In genomic region chr5:54222336-54222735, GRCh38 we compare ENCODE assay signal across 29 cellular contexts.
"Had no signal": no experiment of that assay in that cellular context is flagged by ENCODE, and none has a peak within 500 bp of the region (broad histone marks: within the 10 kb centered on the region; RNA-seq: fewer than 3 reads in every experiment).

No MANE protein-coding gene starts in this region.

- H3K27ac Mint-ChIP-seq: activated CD4-positive, alpha-beta memory T cell treated with anti-CD3 and anti-CD28 coated beads, Interleukin-2, amount 10 ng/mL, durations not matched to agents 7 days and 5 days; activated CD4-positive, alpha-beta T cell treated with anti-CD3 and anti-CD28 coated beads, Interleukin-2, amount 10 ng/mL, durations not matched to agents 7 days and 5 days; activated T-helper 17 cell treated with anti-CD3 and anti-CD28 coated beads, Interleukin-2, amount 50 U/mL, for 72 hours; effector memory CD8-positive, alpha-beta T cell; mesothelial cell of epicardium; naive thymus-derived CD4-positive, alpha-beta T cell; progenitor cell of endocrine pancreas; stimulated activated naive CD8-positive, alpha-beta T cell treated with anti-CD3 and anti-CD28 coated beads, Interleukin-15, Interleukin-2, amounts not matched to agents 100 ng/mL and 50 ng/mL, for 24 hours had no signal

- H3K27ac ChIP-seq: brain microvascular endothelial cell, coronary artery, dorsolateral prefrontal cortex, ovary, skin epidermis, thoracic aorta, upper lobe of right lung, VCaP had no signal

- ATAC-seq: activated T-cell treated with anti-CD3 and anti-CD28 coated beads, Interleukin-2, amount 50 U/mL, for 4 hours; activated T-helper 17 cell treated with anti-CD3 and anti-CD28 coated beads, Interleukin-2, amount 50 U/mL, for 72 hours; effector memory CD8-positive, alpha-beta T cell; left cardiac atrium; left ventricle myocardium superior; naive thymus-derived CD4-positive, alpha-beta T cell; sciatic nerve; upper lobe of right lung had no signal

- H3K9me3 ChIP-seq: ovary, thoracic aorta, upper lobe of right lung had no signal

- H3K27me3 Mint-ChIP-seq: activated CD4-positive, alpha-beta memory T cell treated with anti-CD3 and anti-CD28 coated beads, Interleukin-2, amount 10 ng/mL, durations not matched to agents 7 days and 5 days; activated CD4-positive, alpha-beta T cell treated with anti-CD3 and anti-CD28 coated beads, Interleukin-2, amount 10 ng/mL, durations not matched to agents 7 days and 5 days; activated T-helper 17 cell treated with anti-CD3 and anti-CD28 coated beads, Interleukin-2, amount 50 U/mL, for 72 hours; effector memory CD8-positive, alpha-beta T cell; progenitor cell of endocrine pancreas; stimulated activated naive CD8-positive, alpha-beta T cell treated with anti-CD3 and anti-CD28 coated beads, Interleukin-15, Interleukin-2, amounts not matched to agents 100 ng/mL and 50 ng/mL, for 24 hours had no signal

- H3K4me3 ChIP-seq: coronary artery, dorsolateral prefrontal cortex, ovary, skin epidermis, thoracic aorta, upper lobe of right lung had no signal

- H3K4me3 Mint-ChIP-seq: activated CD4-positive, alpha-beta memory T cell treated with anti-CD3 and anti-CD28 coated beads, Interleukin-2, amount 10 ng/mL, durations not matched to agents 7 days and 5 days; activated CD4-positive, alpha-beta T cell treated with anti-CD3 and anti-CD28 coated beads, Interleukin-2, amount 10 ng/mL, durations not matched to agents 7 days and 5 days; activated T-cell treated with anti-CD3 and anti-CD28 coated beads, Interleukin-2, amount 50 U/mL, for 4 hours; activated T-helper 17 cell treated with anti-CD3 and anti-CD28 coated beads, Interleukin-2, amount 50 U/mL, for 72 hours; effector memory CD8-positive, alpha-beta T cell; mesothelial cell of epicardium; naive thymus-derived CD4-positive, alpha-beta T cell; stimulated activated naive CD8-positive, alpha-beta T cell treated with anti-CD3 and anti-CD28 coated beads, Interleukin-15, Interleukin-2, amounts not matched to agents 100 ng/mL and 50 ng/mL, for 24 hours had no signal

- DNase-seq: activated CD4-positive, alpha-beta memory T cell treated with anti-CD3 and anti-CD28 coated beads, Interleukin-2, amount 10 ng/mL, durations not matched to agents 7 days and 5 days; activated CD4-positive, alpha-beta T cell treated with anti-CD3 and anti-CD28 coated beads, Interleukin-2, amount 10 ng/mL, durations not matched to agents 7 days and 5 days; activated gamma-delta T cell treated with Interleukin-2 at 50 U/mL for 16 hours; activated naive CD4-positive, alpha-beta T cell treated with anti-CD3 and anti-CD28 coated beads, Interleukin-2, amount 50 U/mL, for 16 hours; activated T-cell treated with anti-CD3 and anti-CD28 coated beads, Interleukin-2, amount 50 U/mL, for 4 hours; amniotic stem cell; brain microvascular endothelial cell; dorsolateral prefrontal cortex; effector memory CD8-positive, alpha-beta T cell; erythroblast; head of caudate nucleus; hippocampal formation; left cardiac atrium; left ventricle myocardium superior; naive thymus-derived CD4-positive, alpha-beta T cell; ovary; retina; stimulated activated CD4-positive, alpha-beta T cell treated with anti-CD3 and anti-CD28 coated beads, Interleukin-12 subunit alpha, Interleukin-12 subunit beta, amount 100 ng/mL, for 4 hours; stimulated activated CD4-positive, alpha-beta T cell treated with anti-CD3 and anti-CD28 coated beads, Interleukin-4, amount 100 ng/mL, for 1 hour; upper lobe of right lung had no signal

- H3K4me1 Mint-ChIP-seq: activated CD4-positive, alpha-beta memory T cell treated with anti-CD3 and anti-CD28 coated beads, Interleukin-2, amount 10 ng/mL, durations not matched to agents 7 days and 5 days; activated CD4-positive, alpha-beta T cell treated with anti-CD3 and anti-CD28 coated beads, Interleukin-2, amount 10 ng/mL, durations not matched to agents 7 days and 5 days had no signal

- H3K36me3 ChIP-seq: brain microvascular endothelial cell, ovary, thoracic aorta, upper lobe of right lung had no signal

- H3K9me3 Mint-ChIP-seq: activated CD4-positive, alpha-beta memory T cell treated with anti-CD3 and anti-CD28 coated beads, Interleukin-2, amount 10 ng/mL, durations not matched to agents 7 days and 5 days; activated CD4-positive, alpha-beta T cell treated with anti-CD3 and anti-CD28 coated beads, Interleukin-2, amount 10 ng/mL, durations not matched to agents 7 days and 5 days; activated T-cell treated with anti-CD3 and anti-CD28 coated beads, Interleukin-2, amount 50 U/mL, for 4 hours; activated T-helper 17 cell treated with anti-CD3 and anti-CD28 coated beads, Interleukin-2, amount 50 U/mL, for 72 hours; effector memory CD8-positive, alpha-beta T cell; stimulated activated naive CD8-positive, alpha-beta T cell treated with anti-CD3 and anti-CD28 coated beads, Interleukin-15, Interleukin-2, amounts not matched to agents 100 ng/mL and 50 ng/mL, for 24 hours had no signal

- H3K36me3 Mint-ChIP-seq: mesothelial cell of epicardium had no signal

- H3K27me3 ChIP-seq: brain microvascular endothelial cell, dorsolateral prefrontal cortex, ovary, upper lobe of right lung had no signal

- H3K4me1 ChIP-seq: upper lobe of right lung had no signal
